15 cellular contexts compared by ENCODE assay signal in the genomic region with DNA sequence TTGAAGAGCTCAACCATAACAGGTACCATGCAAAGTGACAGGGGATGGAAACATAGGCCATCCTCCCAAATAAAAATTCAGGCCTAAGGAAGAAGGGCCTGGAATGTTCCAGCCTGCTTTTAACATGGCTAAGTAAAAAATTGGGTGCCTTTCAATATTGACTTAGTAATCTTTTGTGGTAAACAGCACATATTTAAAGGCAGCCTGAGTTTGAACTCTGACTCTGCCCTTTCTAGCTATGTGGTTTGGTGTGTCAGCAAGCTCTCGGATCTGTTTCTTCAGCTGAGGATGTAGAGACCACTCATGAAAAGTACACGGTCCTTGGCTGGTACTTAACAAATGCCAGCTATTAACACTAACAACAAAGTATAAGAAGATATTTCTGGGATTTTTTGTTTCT.
DNase-seq lines count a peak whose midpoint lies in the region; ATAC-seq lines count a peak whose summit lies in the region.
"Had no signal": no experiment of that assay in that cellular context is flagged by ENCODE, and none has a peak within 500 bp of the region (broad histone marks: within the 10 kb centered on the region; RNA-seq: fewer than 3 reads in every experiment).

No MANE protein-coding gene starts in this region.

- H3K4me3 ChIP-seq in adipocyte (ENCODE audit: low read length) (no peak overlapping the region), skeletal muscle satellite cell (ENCODE audit: low read length) (peak overlapping the region; percentile 46)

- peak overlapping the region; percentile 70 for H3K4me2 ChIP-seq in skeletal muscle satellite cell (ENCODE audit: low read length)

- H3K9ac ChIP-seq in adipocyte (ENCODE audit: low read length) = peak overlapping the region; percentile 19
- peak overlapping the region; percentile 55 for H3K9ac ChIP-seq in skeletal muscle satellite cell (ENCODE audit: low read depth, low read length)

- ATAC-seq in GM21381 (IDR thresholded peaks at IDR 0.05; ENCODE audit: unreplicated experiment) = no peak

- no peaks in the 10 kb centered on the region for H3K36me3 ChIP-seq in adipocyte (ENCODE audit: control insufficient read depth, insufficient read depth, low read length, severe bottlenecking)
- H3K36me3 ChIP-seq in skeletal muscle satellite cell (ENCODE audit: insufficient read depth, low read length) = no peaks in the 10 kb centered on the region

- no peaks in the 10 kb centered on the region for H3K27me3 ChIP-seq in adipocyte (replicated peaks; ENCODE audit: control insufficient read depth, insufficient read depth, low read length)
- H3K27me3 ChIP-seq in skeletal muscle satellite cell (ENCODE audit: control insufficient read depth, insufficient read depth, low read length) = no peaks in the 10 kb centered on the region

- DNase-seq in GM03348 (ENCODE audit: low spot score) (peak; percentile 37), adipocyte (ENCODE audit: low read depth) (peak; percentile 20), fibroblast of peridontal ligament (ENCODE audit: extremely low read depth) (peak; percentile 86), foreskin melanocyte (no peak), NCI-H128 (lab: John Stamatoyannopoulos, UW; ENCODE audit: unreplicated experiment) (no peak), anterior cingulate cortex (lab: John Stamatoyannopoulos, UW) (no peak)
- DNase-seq: activated CD4-positive, alpha-beta T cell treated with anti-CD3 and anti-CD28 coated beads, Interleukin-2, amount 50 U/mL, for 48 hours; activated T-cell treated with anti-CD3 and anti-CD28 coated beads, Interleukin-2, amount 50 U/mL, for 1 hour; cerebellar nuclear complex; NCI-H1092 treated with DMSO at 0.1 percent for 48 hours; NCI-H2171; NCI-H748 treated with DMSO at 0.1 percent for 48 hours; nephron progenitor cell had no signal

- H3K9me3 ChIP-seq in adipocyte (ENCODE audit: control insufficient read depth, low read length) (no peaks in the 10 kb centered on the region), skeletal muscle satellite cell (replicated peaks; ENCODE audit: low read length) (no peaks in the 10 kb centered on the region)

- H3K4me1 ChIP-seq in adipocyte (ENCODE audit: control insufficient read depth, insufficient read depth, low read length) = peaks cover 7% of the 10 kb centered on the region
- H3K4me1 ChIP-seq in skeletal muscle satellite cell (ENCODE audit: control insufficient read depth, insufficient read depth, low read length) = peaks cover 25% of the 10 kb centered on the region

Comparison
In these comparisons a context has a peak if more than half of its experiments do, and no peak if none do; other contexts are left out.
1. DNase-seq: peak in GM03348 (single experiment), adipocyte (single experiment) and fibroblast of peridontal ligament (single experiment); none in foreskin melanocyte (single experiment), NCI-H128 (single experiment) and anterior cingulate cortex (0 of 58).